8 cellular contexts compared by ENCODE assay signal in genomic region chr12:76083761-76084276, GRCh38. TPM values are rescaled to one million over a fixed set of nuclear protein-coding genes. Genes with fewer than 3 reads are reported as not detected.
A peak's percentile ranks its signal among the peaks of the same experiment; 100 is the strongest.
DNase-seq lines count a peak whose midpoint lies in the region; ATAC-seq and TF ChIP-seq lines count a peak whose summit lies in the region.

No MANE protein-coding gene starts in this region.

- H3K4me1 Mint-ChIP-seq in WTC11 = peaks cover 46% of the 10 kb centered on the region

- H3K4me2 ChIP-seq in mammary epithelial cell (ENCODE audit: insufficient read depth, low read depth, low read length) = peak overlapping the region; percentile 97

- peak overlapping the region; percentile 97 for H3K9ac ChIP-seq in mammary epithelial cell (ENCODE audit: insufficient read depth, low read length)

- POLR2A ChIA-PET in WTC11 (lab: Charles Lee) = interaction anchor here (0.8 to 1.9 kb wide), 3 partner anchors 9 to 803 kb away, joined by 3 to 6 read pairs (median 3); no protein-coding TSS in a partner anchor

- peaks cover 56% of the 10 kb centered on the region for H3K79me2 ChIP-seq in mammary epithelial cell (ENCODE audit: insufficient read depth, low read length)

- in situ Hi-C loops in mammary epithelial cell (cut with MboI; ENCODE audit: low sequenced_read_pairs in 2 of 2) = loop anchor here in 1 of 2 donors (25.0 kb wide), 1 partner anchor 478 kb away; the partner anchor contains the start of gene OSBPL8

- H3K4me3 Mint-ChIP-seq in WTC11 = peak overlapping the region; percentile 94

- H3K27me3 ChIP-seq in mammary epithelial cell (ENCODE audit: insufficient read depth, low read length) = no peaks in the 10 kb centered on the region
- H3K27me3 ChIP-seq in spleen (replicated peaks in 1 of 7) = no peaks in the 10 kb centered on the region

- H4K20me1 ChIP-seq in mammary epithelial cell (ENCODE audit: insufficient read depth, low read length) = peaks cover 2% of the 10 kb centered on the region

- DNase-seq in GM12865 (ENCODE audit: low read depth) (peak; percentile 80), NCI-H128 (lab: John Stamatoyannopoulos, UW; ENCODE audit: unreplicated experiment) (peak; percentile 37), WTC11 (ENCODE audit: low spot score) (peak; percentile 83), mammary epithelial cell (peak; percentile 67), iPS-NIHi7 (ENCODE audit: extremely low spot score) (peak; percentile 88), spleen (peak; percentile 93), OCI-M2 (lab: John Stamatoyannopoulos, UW; ENCODE audit: unreplicated experiment) (no peak)

- H3K4me1 ChIP-seq in mammary epithelial cell (ENCODE audit: insufficient read depth, low read length) (peaks cover 14% of the 10 kb centered on the region), spleen (peaks cover 14 to 71% (median 56%) of the 10 kb centered on the region in 6 donors)

- 0% methylated on average over 24 of the region's 44 CpGs for WGBS in mammary epithelial cell (ENCODE audit: low coverage, missing lambda C conversion rate)
- WGBS in spleen, 5 donors = 0 to 2% (median 0%) methylated on average over 17 to 44 of the region's 44 CpGs

- peak; percentile 26 for ATAC-seq in HG02623 (IDR thresholded peaks at IDR 0.05; ENCODE audit: unreplicated experiment)
- ATAC-seq in WTC11 = peak; percentile 30

- H3K36me3 ChIP-seq in mammary epithelial cell (ENCODE audit: insufficient read depth, low read length) (no peaks in the 10 kb centered on the region), spleen (no peaks in the 10 kb centered on the region)

- H3K9me3 Mint-ChIP-seq in WTC11 = no peaks in the 10 kb centered on the region

- H3K9me3 ChIP-seq in mammary epithelial cell (replicated peaks; ENCODE audit: insufficient read depth, low read length) (no peaks in the 10 kb centered on the region), spleen (peaks cover 0 to 5% (median 3%) of the 10 kb centered on the region in 8 donors)

- BruUV-seq in mammary epithelial cell (replicated peaks; lab: Mats Ljungman, UMichigan) = no TSS peak

- peak overlapping the region; percentile 71 for H3K4me3 ChIP-seq in GM12865 (ENCODE audit: low read depth, low read length)
- H3K4me3 ChIP-seq in mammary epithelial cell (replicated peaks in 1 of 3; ENCODE audit: insufficient read depth in 1 of 3, low read depth in 2 of 3, low read length in 3 of 3) = peak overlapping the region; percentile 82 to 98 (median 95)
- H3K4me3 ChIP-seq in spleen = peak overlapping the region; percentile 70 to 93 (median 87)

- TF ChIP-seq CTCF in GM12865 (IDR thresholded peaks at IDR 0.05; ENCODE audit: insufficient read depth, low read depth, low read length, missing control alignments) (no peak), WTC11 (IDR thresholded peaks at IDR 0.05) (no peak), mammary epithelial cell (conservative IDR thresholded peaks at IDR 0.05 in 1 of 2, IDR thresholded peaks at IDR 0.05 in 1 of 2; ENCODE audit: extremely low read depth in 1 of 2, insufficient read depth in 1 of 2, low read depth in 1 of 2, low read length in 2 of 2) (no peak), spleen (IDR thresholded peaks at IDR 0.05 in 8 of 11, conservative IDR thresholded peaks at IDR 0.05 in 3 of 11) (no peak)

- H3K36me3 Mint-ChIP-seq in WTC11 = peaks cover 11% of the 10 kb centered on the region

- H3K27me3 Mint-ChIP-seq in WTC11 (ENCODE audit: low read depth) = peaks cover 3% of the 10 kb centered on the region; the same call in 1 of the 2 replicates

- CTCF ChIA-PET in WTC11 (lab: Charles Lee) (no interaction called here), mammary epithelial cell (lab: Charles Lee; ENCODE audit: low non-redundant PET) (no interaction called here)

- H3K27ac ChIP-seq in mammary epithelial cell (ENCODE audit: insufficient read depth, low read depth, low read length) (peak overlapping the region; percentile 96), spleen (peak overlapping the region; percentile 94 to 99 (median 98))

- intact Hi-C loops in mammary epithelial cell (cut with micrococcal nuclease) = loop anchor here (1.0 to 10.0 kb wide), 8 partner anchors 99 to 501 kb away; partner anchors contain the start of gene OSBPL8
- intact Hi-C loops in spleen (cut with DNase I; ENCODE audit: low total_unique reads) = loop anchor here (10.0 kb wide), 2 partner anchors 261 to 471 kb away; partner anchors contain the start of genes BBS10 and OSBPL8

- H3K27ac Mint-ChIP-seq in WTC11 = peak overlapping the region; percentile 96

- dilution Hi-C loops in mammary epithelial cell (cut with HindIII; ENCODE audit: low sequenced_read_pairs) = no loop called here

- no peak for TF ChIP-seq POLR2A in spleen (IDR thresholded peaks at IDR 0.05)

- peak overlapping the region; percentile 87 for H2AFZ ChIP-seq in mammary epithelial cell (ENCODE audit: low read depth, low read length)

TF ChIP-seq in WTC11, 78 proteins besides CTCF, POLR2A, EP300 and RAD21:
- no peak for TF ChIP-seq CBFB (CRISPR knock-in tag; IDR thresholded peaks at IDR 0.05; ENCODE audit: low read depth)
- TF ChIP-seq E2F4 (CRISPR knock-in tag; IDR thresholded peaks at IDR 0.05; ENCODE audit: borderline replicate concordance, low read depth) = no peak
- no peak for TF ChIP-seq FOXP4 (CRISPR knock-in tag; IDR thresholded peaks at IDR 0.05)
- TF ChIP-seq PREB (CRISPR knock-in tag; IDR thresholded peaks at IDR 0.05; ENCODE audit: borderline replicate concordance) = 0 out of 2 replicates have a peak, but pooled peaks have one; percentile 29
- TF ChIP-seq MAX (CRISPR knock-in tag; IDR thresholded peaks at IDR 0.05) = 0 out of 2 replicates have a peak, but pooled peaks have one; percentile 1
- TF ChIP-seq GRHL2 (CRISPR knock-in tag; IDR thresholded peaks at IDR 0.05; ENCODE audit: insufficient replicate concordance, severe bottlenecking) = no peak
- 0 out of 2 replicates have a peak, but pooled peaks have one; percentile 43 for TF ChIP-seq KAT7 (CRISPR knock-in tag; IDR thresholded peaks at IDR 0.05; ENCODE audit: borderline replicate concordance)
- 0 out of 2 replicates have a peak, but pooled peaks have one; percentile 48 for TF ChIP-seq ZNF232 (CRISPR knock-in tag; IDR thresholded peaks at IDR 0.05)
- TF ChIP-seq MYBL2 (CRISPR knock-in tag; IDR thresholded peaks at IDR 0.05) = 0 out of 2 replicates have a peak, but pooled peaks have one; percentile 36

RNA-seq across cellular contexts. Expression of gene NAP1L1, which starts 0.7 kb away (rescaled TPM):
- 946 to 1,010 TPM (median 968 TPM) in 3 replicates for total RNA-seq in WTC11 (2021)
- 100 to 1,000 TPM; 167 to 381 TPM for total RNA-seq in mammary epithelial cell
- polyA plus RNA-seq in mammary epithelial cell = 233 TPM
- 123 TPM for polyA minus RNA-seq in mammary epithelial cell
- 100 to 1,000 TPM; 353 to 460 (median 404) TPM for total RNA-seq in spleen
- polyA plus RNA-seq in spleen = 100 to 1,000 TPM; 354 to 533 (median 456) TPM

RNA-seq across cellular contexts. Expression of gene PHLDA1, which starts 52.2 kb away (rescaled TPM):
- total RNA-seq in WTC11 (2021) (34.9 to 51.3 TPM (median 51.1 TPM) in 3 replicates), mammary epithelial cell (100 to 1,000 TPM; 161 to 545 TPM), spleen (10 to 100 TPM in 6 of 7 donors, 1 to 10 TPM in 1; 9.3 to 44.4 (median 23.9) TPM)
- polyA plus RNA-seq in mammary epithelial cell (120 TPM), spleen (1 to 10 TPM; 2.2 to 5.5 (median 2.2) TPM)
- polyA minus RNA-seq in mammary epithelial cell = 135 TPM
